1 cellular context compared by ENCODE assay signal in the genomic region with DNA sequence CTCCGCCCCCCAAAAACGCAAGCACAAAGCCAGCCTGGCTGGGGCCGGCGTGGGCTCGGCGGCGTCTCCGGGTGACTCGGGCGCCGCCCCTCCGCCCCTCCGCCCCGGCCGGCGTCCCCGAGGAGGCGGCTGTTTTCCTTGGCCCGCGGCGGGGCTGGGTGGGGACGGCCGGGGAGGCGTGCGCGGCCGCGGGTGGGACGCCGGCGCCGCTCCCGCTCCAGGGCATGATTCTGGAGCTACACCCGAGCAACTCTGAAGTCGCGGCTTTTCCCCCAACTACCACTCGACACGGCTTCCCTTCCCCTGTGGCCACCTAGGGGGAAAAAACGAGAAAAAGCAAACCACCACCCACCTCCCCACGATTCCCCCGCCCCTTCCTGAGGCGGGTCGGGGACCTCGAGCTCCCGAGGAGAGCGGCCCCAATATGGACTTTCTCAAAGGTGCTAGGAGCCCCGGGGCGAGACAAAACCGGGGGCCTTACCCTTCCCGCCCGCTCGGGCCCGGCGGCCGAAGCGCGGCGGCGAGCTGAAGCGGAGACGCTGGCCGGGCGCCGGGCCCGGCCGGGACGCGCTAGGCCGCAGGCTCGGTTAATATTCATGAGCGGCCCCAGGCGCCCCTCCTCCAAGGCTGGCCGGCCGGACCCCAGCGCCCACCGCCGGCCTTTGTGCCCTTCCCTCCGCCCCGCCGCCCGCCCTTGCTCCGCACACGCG.
TF ChIP-seq lines count a peak whose summit lies in the region.

No MANE protein-coding gene starts in this region.

TF ChIP-seq in K562, 482 proteins besides CTCF, POLR2A, EP300 and RAD21 (continued from another document and continues in another):
- TF ChIP-seq CREB3 (tag; conservative IDR thresholded peaks at IDR 0.05; ENCODE audit: low read depth) (no peak), PHF21A (IDR thresholded peaks at IDR 0.05; ENCODE audit: borderline replicate concordance, low read depth) (no peak), KAT8 (IDR thresholded peaks at IDR 0.05; ENCODE audit: low read depth) (no peak), ZKSCAN3 (CRISPR knock-in tag; IDR thresholded peaks at IDR 0.05) (no peak), RBBP5 (IDR thresholded peaks at IDR 0.05; ENCODE audit: borderline replicate concordance, insufficient read depth, low read length, poor library complexity, severe bottlenecking) (peak; percentile 29), CCNT2 (IDR thresholded peaks at IDR 0.05; ENCODE audit: borderline replicate concordance, extremely low read depth, insufficient read length, low read depth, low read length) (peak; percentile 13), ZNF24 (IDR thresholded peaks at IDR 0.05) (no peak), FOXP1 (CRISPR knock-in tag; IDR thresholded peaks at IDR 0.05) (no peak), MTA3 (IDR thresholded peaks at IDR 0.05; ENCODE audit: borderline replicate concordance) (no peak), CC2D1A (IDR thresholded peaks at IDR 0.05) (no peak), SMAD3 (CRISPR knock-in tag; conservative IDR thresholded peaks at IDR 0.05) (no peak), ZFP30 (CRISPR knock-in tag; IDR thresholded peaks at IDR 0.05; ENCODE audit: borderline replicate concordance) (no peak), UBTF (IDR thresholded peaks at IDR 0.05; ENCODE audit: borderline replicate concordance in 1 of 2, low read depth in 2 of 2, low read length in 2 of 2) (peak; percentile 16 to 64; a peak in 3 of 4 replicates), CBX3 (IDR thresholded peaks at IDR 0.05; ENCODE audit: borderline replicate concordance in 1 of 2, low read length in 2 of 2) (no peak), MEF2A (IDR thresholded peaks at IDR 0.05; ENCODE audit: control insufficient read depth, low read depth, low read length) (no peak), SMARCE1 (IDR thresholded peaks at IDR 0.05) (no peak), SIN3A (IDR thresholded peaks at IDR 0.05; ENCODE audit: borderline replicate concordance in 2 of 2, control insufficient read depth in 1 of 2, low read depth in 2 of 2, low read length in 2 of 2) (peak; percentile 43 to 68; a peak in 2 of 4 replicates), FOXA3 (CRISPR knock-in tag; conservative IDR thresholded peaks at IDR 0.05 in 1 of 2, IDR thresholded peaks at IDR 0.05 in 1 of 2) (no peak), ZNF584 (CRISPR knock-in tag; IDR thresholded peaks at IDR 0.05; ENCODE audit: low read depth) (no peak), RBM15 (IDR thresholded peaks at IDR 0.05; ENCODE audit: insufficient read depth, low read length) (no peak), ZNF324 (CRISPR knock-in tag; IDR thresholded peaks at IDR 0.05) (no peak), MIER1 (IDR thresholded peaks at IDR 0.05; ENCODE audit: low read depth) (no peak), PML (IDR thresholded peaks at IDR 0.05; ENCODE audit: low read length) (no peak), EP400 (IDR thresholded peaks at IDR 0.05) (no peak), SAFB (IDR thresholded peaks at IDR 0.05; ENCODE audit: borderline replicate concordance, low read depth, low read length) (0 out of 2 replicates have a peak, but pooled peaks have one; percentile 20), NFE2L1 (tag; IDR thresholded peaks at IDR 0.05; ENCODE audit: borderline replicate concordance, low read depth) (no peak), HMG20B (CRISPR knock-in tag; IDR thresholded peaks at IDR 0.05) (no peak), ZNF175 (CRISPR knock-in tag; IDR thresholded peaks at IDR 0.05; ENCODE audit: low read depth) (no peak), SRF (CRISPR knock-in tag; IDR thresholded peaks at IDR 0.05) (no peak), GATAD2B (IDR thresholded peaks at IDR 0.05; ENCODE audit: borderline replicate concordance) (0 out of 2 replicates have a peak, but pooled peaks have one; percentile 14), MAZ (CRISPR knock-in tag; conservative IDR thresholded peaks at IDR 0.05 in 1 of 2, IDR thresholded peaks at IDR 0.05 in 1 of 2) (peak in 1 of 2 experiments; percentile 58; a peak in 1 of 4 replicates), PTRF (tag; IDR thresholded peaks at IDR 0.05) (no peak), SMARCA5 (IDR thresholded peaks at IDR 0.05) (no peak), BRD4 (IDR thresholded peaks at IDR 0.05) (no peak), ZNF274 (IDR thresholded peaks at IDR 0.05; ENCODE audit: borderline replicate concordance, low read depth, low read length) (no peak), MLLT1 (IDR thresholded peaks at IDR 0.05) (peak in 1 of 2 experiments; percentile 20; a peak in 1 of 4 replicates), ZNF75A (CRISPR knock-in tag; IDR thresholded peaks at IDR 0.05) (no peak), TFE3 (CRISPR knock-in tag; IDR thresholded peaks at IDR 0.05) (no peak), SUPT5H (IDR thresholded peaks at IDR 0.05) (no peak), TAF7 (tag; IDR thresholded peaks at IDR 0.05) (no peak), USF2 (CRISPR knock-in tag; IDR thresholded peaks at IDR 0.05) (no peak), DNMT1 (IDR thresholded peaks at IDR 0.05) (no peak), MTF1 (CRISPR knock-in tag; IDR thresholded peaks at IDR 0.05; ENCODE audit: borderline replicate concordance) (no peak), ZFP36 (IDR thresholded peaks at IDR 0.05; ENCODE audit: low read depth, low read length, partially characterized antibody) (peak; percentile 49), IFI16 (CRISPR knock-in tag; IDR thresholded peaks at IDR 0.05) (no peak), TEAD1 (CRISPR knock-in tag; IDR thresholded peaks at IDR 0.05) (no peak), ZNF263 (CRISPR knock-in tag; IDR thresholded peaks at IDR 0.05; ENCODE audit: borderline replicate concordance) (no peak), TAF1 (IDR thresholded peaks at IDR 0.05; ENCODE audit: control insufficient read depth, extremely low read depth, insufficient read depth, low read length, severe bottlenecking) (peak; percentile 49), ZNF780A (CRISPR knock-in tag; IDR thresholded peaks at IDR 0.05) (no peak), ARID2 (IDR thresholded peaks at IDR 0.05) (no peak), FIP1L1 (IDR thresholded peaks at IDR 0.05; ENCODE audit: low read depth, low read length, poor library complexity, severe bottlenecking) (peak; percentile 27), PHF20 (IDR thresholded peaks at IDR 0.05; ENCODE audit: partially characterized antibody) (no peak), ZNF384 (IDR thresholded peaks at IDR 0.05; ENCODE audit: low read depth, low read length) (no peak)
- TF ChIP-seq, protein P1, sequence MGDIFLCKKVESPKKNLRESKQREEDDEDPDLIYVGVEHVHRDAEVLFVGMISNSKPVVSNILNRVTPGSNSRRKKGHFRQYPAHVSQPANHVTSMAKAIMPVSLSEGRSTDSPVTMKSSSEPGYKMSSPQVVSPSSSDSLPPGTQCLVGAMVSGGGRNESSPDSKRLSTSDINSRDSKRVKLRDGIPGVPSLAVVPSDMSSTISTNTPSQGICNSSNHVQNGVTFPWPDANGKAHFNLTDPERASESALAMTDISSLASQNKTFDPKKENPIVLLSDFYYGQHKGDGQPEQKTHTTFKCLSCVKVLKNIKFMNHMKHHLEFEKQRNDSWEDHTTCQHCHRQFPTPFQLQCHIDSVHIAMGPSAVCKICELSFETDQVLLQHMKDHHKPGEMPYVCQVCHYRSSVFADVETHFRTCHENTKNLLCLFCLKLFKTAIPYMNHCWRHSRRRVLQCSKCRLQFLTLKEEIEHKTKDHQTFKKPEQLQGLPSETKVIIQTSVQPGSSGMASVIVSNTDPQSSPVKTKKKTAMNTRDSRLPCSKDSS (IDR thresholded peaks at IDR 0.05; ENCODE audit: low read depth, partially characterized antibody): no peak
- TF ChIP-seq, protein P2, sequence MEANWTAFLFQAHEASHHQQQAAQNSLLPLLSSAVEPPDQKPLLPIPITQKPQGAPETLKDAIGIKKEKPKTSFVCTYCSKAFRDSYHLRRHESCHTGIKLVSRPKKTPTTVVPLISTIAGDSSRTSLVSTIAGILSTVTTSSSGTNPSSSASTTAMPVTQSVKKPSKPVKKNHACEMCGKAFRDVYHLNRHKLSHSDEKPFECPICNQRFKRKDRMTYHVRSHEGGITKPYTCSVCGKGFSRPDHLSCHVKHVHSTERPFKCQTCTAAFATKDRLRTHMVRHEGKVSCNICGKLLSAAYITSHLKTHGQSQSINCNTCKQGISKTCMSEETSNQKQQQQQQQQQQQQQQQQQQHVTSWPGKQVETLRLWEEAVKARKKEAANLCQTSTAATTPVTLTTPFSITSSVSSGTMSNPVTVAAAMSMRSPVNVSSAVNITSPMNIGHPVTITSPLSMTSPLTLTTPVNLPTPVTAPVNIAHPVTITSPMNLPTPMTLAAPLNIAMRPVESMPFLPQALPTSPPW (CRISPR knock-in tag; IDR thresholded peaks at IDR 0.05): peak; percentile 52; the same call in 1 of the 2 replicates
- TF ChIP-seq, protein P3, sequence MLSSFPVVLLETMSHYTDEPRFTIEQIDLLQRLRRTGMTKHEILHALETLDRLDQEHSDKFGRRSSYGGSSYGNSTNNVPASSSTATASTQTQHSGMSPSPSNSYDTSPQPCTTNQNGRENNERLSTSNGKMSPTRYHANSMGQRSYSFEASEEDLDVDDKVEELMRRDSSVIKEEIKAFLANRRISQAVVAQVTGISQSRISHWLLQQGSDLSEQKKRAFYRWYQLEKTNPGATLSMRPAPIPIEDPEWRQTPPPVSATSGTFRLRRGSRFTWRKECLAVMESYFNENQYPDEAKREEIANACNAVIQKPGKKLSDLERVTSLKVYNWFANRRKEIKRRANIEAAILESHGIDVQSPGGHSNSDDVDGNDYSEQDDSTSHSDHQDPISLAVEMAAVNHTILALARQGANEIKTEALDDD (IDR thresholded peaks at IDR 0.05): no peak
- TF ChIP-seq, protein P4, sequence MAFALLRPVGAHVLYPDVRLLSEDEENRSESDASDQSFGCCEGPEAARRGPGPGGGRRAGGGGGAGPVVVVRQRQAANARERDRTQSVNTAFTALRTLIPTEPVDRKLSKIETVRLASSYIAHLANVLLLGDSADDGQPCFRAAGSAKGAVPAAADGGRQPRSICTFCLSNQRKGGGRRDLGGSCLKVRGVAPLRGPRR (CRISPR knock-in tag; IDR thresholded peaks at IDR 0.05): no peak
